In the genomic region with DNA sequence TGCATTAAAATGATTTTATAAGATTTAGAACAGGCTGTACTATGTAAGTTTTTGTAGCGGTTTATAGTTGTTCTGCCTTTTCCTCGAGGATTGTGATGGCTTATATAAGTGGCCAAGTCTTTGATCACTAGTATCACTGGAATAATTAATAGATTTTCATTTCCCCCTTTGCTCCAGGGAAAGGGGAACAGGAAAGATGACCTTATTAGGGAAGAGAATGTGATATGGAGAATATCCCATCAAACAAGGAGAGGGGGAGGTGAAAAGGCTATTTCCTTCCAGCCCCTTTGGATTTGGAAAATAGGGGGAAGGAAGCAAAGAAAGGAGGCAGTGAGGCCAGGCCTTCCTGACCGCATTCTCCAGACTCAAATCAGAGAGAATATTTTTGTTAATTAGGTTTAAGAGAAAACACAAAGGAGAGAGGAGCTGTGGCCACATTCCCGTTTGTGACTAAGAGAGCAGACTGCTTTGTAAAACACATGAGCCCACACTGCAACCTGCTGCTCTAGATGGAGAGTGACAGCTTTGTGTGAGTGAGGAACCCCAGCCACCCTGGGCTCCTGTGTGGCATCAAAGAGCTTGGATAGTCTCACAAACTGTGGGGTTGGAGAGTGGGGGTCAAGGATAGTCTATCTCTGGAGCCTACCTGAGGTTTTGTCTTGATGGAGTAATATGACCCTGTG, we compare ENCODE assay signal across 27 cellular contexts.
DNase-seq lines count a peak whose midpoint lies in the region; ATAC-seq and TF ChIP-seq lines count a peak whose summit lies in the region.
"Had no signal": no experiment of that assay in that cellular context is flagged by ENCODE, and none has a peak within 500 bp of the region (broad histone marks: within the 10 kb centered on the region; RNA-seq: fewer than 3 reads in every experiment).

No MANE protein-coding gene starts in this region.

- intact Hi-C loops in Right ventricle myocardium inferior (cut with DNase I) = no loop called here

- H3K4me3 ChIP-seq in right atrium auricular region (no peak overlapping the region), adipocyte (ENCODE audit: low read length) (no peak overlapping the region)
- H3K4me3 ChIP-seq: BLaER1, breast epithelium, coronary artery, left lung, smooth muscle cell, upper lobe of left lung had no signal

- ATAC-seq in Right ventricle myocardium inferior (peak; percentile 28), HG03025 (IDR thresholded peaks at IDR 0.05; ENCODE audit: low FRiP score, unreplicated experiment) (no peak)
- ATAC-seq in stimulated activated effector memory CD8-positive, alpha-beta T cell treated with anti-CD3 and anti-CD28 coated beads, Interleukin-12 subunit alpha, Interleukin-12 subunit beta, amount 100 ng/mL, for 72 hours = peak; percentile 28
- ATAC-seq: activated naive CD8-positive, alpha-beta T cell treated with anti-CD3 and anti-CD28 coated beads, Interleukin-2, amount 50 U/mL, for 24 hours; left lung had no signal

- H3K27ac Mint-ChIP-seq in stimulated activated effector memory CD8-positive, alpha-beta T cell treated with anti-CD3 and anti-CD28 coated beads, Interleukin-12 subunit alpha, Interleukin-12 subunit beta, amount 100 ng/mL, for 72 hours = no peak overlapping the region
- H3K27ac Mint-ChIP-seq: activated B cell treated with CpG ODN at 0.5 μM for 24 hours; activated naive CD8-positive, alpha-beta T cell treated with anti-CD3 and anti-CD28 coated beads, Interleukin-2, amount 50 U/mL, for 24 hours; IgD-negative memory B cell; natural killer cell treated with Interleukin-12 subunit alpha and Interleukin-12 subunit beta and Interleukin-15 and Interleukin-18, amount 100 ng/mL, for 72 hours had no signal

- peaks cover 9% of the 10 kb centered on the region for H3K9me3 Mint-ChIP-seq in stimulated activated effector memory CD8-positive, alpha-beta T cell treated with anti-CD3 and anti-CD28 coated beads, Interleukin-12 subunit alpha, Interleukin-12 subunit beta, amount 100 ng/mL, for 72 hours
- H3K9me3 Mint-ChIP-seq: activated naive CD8-positive, alpha-beta T cell treated with anti-CD3 and anti-CD28 coated beads, Interleukin-2, amount 50 U/mL, for 24 hours had no signal

- H3K4me1 ChIP-seq in right atrium auricular region = no peaks in the 10 kb centered on the region
- H3K4me1 ChIP-seq in adipocyte (ENCODE audit: control insufficient read depth, insufficient read depth, low read length) = no peaks in the 10 kb centered on the region
- H3K4me1 ChIP-seq: BLaER1, breast epithelium, left lung, upper lobe of left lung had no signal

- peak in 1 of 2 donors; percentile 15 for TF ChIP-seq CTCF in right atrium auricular region (IDR thresholded peaks at IDR 0.05)

- no peaks in the 10 kb centered on the region for H3K27me3 ChIP-seq in right atrium auricular region
- no peaks in the 10 kb centered on the region for H3K27me3 ChIP-seq in adipocyte (replicated peaks; ENCODE audit: control insufficient read depth, insufficient read depth, low read length)
- H3K27me3 ChIP-seq: BLaER1, breast epithelium, left lung, upper lobe of left lung had no signal

- no peak overlapping the region for H3K27ac ChIP-seq in right atrium auricular region
- H3K27ac ChIP-seq: BLaER1, breast epithelium, coronary artery, left lung, upper lobe of left lung had no signal

- H3K9ac ChIP-seq in adipocyte (ENCODE audit: low read length) = no peak overlapping the region
- H3K9ac ChIP-seq: BLaER1 had no signal

- H3K36me3 Mint-ChIP-seq in stimulated activated effector memory CD8-positive, alpha-beta T cell treated with anti-CD3 and anti-CD28 coated beads, Interleukin-12 subunit alpha, Interleukin-12 subunit beta, amount 100 ng/mL, for 72 hours = no peaks in the 10 kb centered on the region
- H3K36me3 Mint-ChIP-seq: IgD-negative memory B cell; natural killer cell treated with Interleukin-12 subunit alpha and Interleukin-12 subunit beta and Interleukin-15 and Interleukin-18, amount 100 ng/mL, for 72 hours had no signal

- no peak overlapping the region for H3K4me3 Mint-ChIP-seq in stimulated activated effector memory CD8-positive, alpha-beta T cell treated with anti-CD3 and anti-CD28 coated beads, Interleukin-12 subunit alpha, Interleukin-12 subunit beta, amount 100 ng/mL, for 72 hours
- H3K4me3 Mint-ChIP-seq: activated B cell treated with CpG ODN at 0.5 μM for 24 hours; activated naive CD8-positive, alpha-beta T cell treated with anti-CD3 and anti-CD28 coated beads, Interleukin-2, amount 50 U/mL, for 24 hours; IgD-negative memory B cell; natural killer cell treated with Interleukin-12 subunit alpha and Interleukin-12 subunit beta and Interleukin-15 and Interleukin-18, amount 100 ng/mL, for 72 hours had no signal

- H3K4me1 Mint-ChIP-seq in stimulated activated effector memory CD8-positive, alpha-beta T cell treated with anti-CD3 and anti-CD28 coated beads, Interleukin-12 subunit alpha, Interleukin-12 subunit beta, amount 100 ng/mL, for 72 hours = no peaks in the 10 kb centered on the region
- H3K4me1 Mint-ChIP-seq: activated B cell treated with CpG ODN at 0.5 μM for 24 hours; activated naive CD8-positive, alpha-beta T cell treated with anti-CD3 and anti-CD28 coated beads, Interleukin-2, amount 50 U/mL, for 24 hours; IgD-negative memory B cell had no signal

- H3K36me3 ChIP-seq in right atrium auricular region (no peaks in the 10 kb centered on the region), adipocyte (ENCODE audit: control insufficient read depth, insufficient read depth, low read length, severe bottlenecking) (no peaks in the 10 kb centered on the region)
- H3K36me3 ChIP-seq: BLaER1, breast epithelium, left lung, upper lobe of left lung had no signal

- DNase-seq in Right ventricle myocardium inferior (ENCODE audit: missing footprints) (no peak), right atrium auricular region (ENCODE audit: low spot score) (no peak), adipocyte (ENCODE audit: low read depth) (peak; percentile 27), iPS-NIHi11 (ENCODE audit: low spot score) (peak; percentile 62), globus pallidus (ENCODE audit: low spot score) (no peak), AML-193 (lab: John Stamatoyannopoulos, UW) (no peak)
- DNase-seq in stimulated activated effector memory CD8-positive, alpha-beta T cell treated with anti-CD3 and anti-CD28 coated beads, Interleukin-12 subunit alpha, Interleukin-12 subunit beta, amount 100 ng/mL, for 72 hours (ENCODE audit: low spot score in 2 of 2) = no peak
- DNase-seq: activated B cell treated with CpG ODN at 0.5 μM for 24 hours; activated CD4-positive, alpha-beta T cell treated with anti-CD3 and anti-CD28 coated beads, Interleukin-2, amount 50 U/mL, for 4 hours; activated CD8-positive, alpha-beta memory T cell treated with anti-CD3 and anti-CD28 coated beads, Interleukin-2, amount 50 U/mL, for 4 hours; activated naive CD8-positive, alpha-beta T cell treated with anti-CD3 and anti-CD28 coated beads, Interleukin-2, amount 50 U/mL, for 24 hours; DND-41; glutamatergic neuron; left lung; midbrain; NCI-H1105 treated with DMSO at 0.1 percent for 48 hours; NCI-H2171 treated with DMSO at 0.1 percent for 48 hours; NCI-H526 treated with DMSO at 0.1 percent for 48 hours; stimulated activated CD4-positive, alpha-beta T cell treated with anti-CD3 and anti-CD28 coated beads, Interleukin-2, amount 100 ng/mL, for 48 hours; upper lobe of left lung had no signal

- H3K9me3 ChIP-seq in right atrium auricular region = peaks cover 0 to 14% of the 10 kb centered on the region in 2 donors
- H3K9me3 ChIP-seq in adipocyte (ENCODE audit: control insufficient read depth, low read length) = peaks cover 4% of the 10 kb centered on the region
- H3K9me3 ChIP-seq: BLaER1, breast epithelium, upper lobe of left lung had no signal

Comparison
In these comparisons a context has a peak if more than half of its experiments do, and no peak if none do; other contexts are left out.
1. DNase-seq: peak in adipocyte (single experiment) and iPS-NIHi11 (single experiment); none in Right ventricle myocardium inferior (single experiment), right atrium auricular region (single experiment), stimulated activated effector memory CD8-positive, alpha-beta T cell treated with anti-CD3 and anti-CD28 coated beads, Interleukin-12 subunit alpha, Interleukin-12 subunit beta, amount 100 ng/mL, for 72 hours (0 of 2), globus pallidus (single experiment) and AML-193 (0 of 2).